ENCODE assay signal across 1 cellular context in the genomic region with DNA sequence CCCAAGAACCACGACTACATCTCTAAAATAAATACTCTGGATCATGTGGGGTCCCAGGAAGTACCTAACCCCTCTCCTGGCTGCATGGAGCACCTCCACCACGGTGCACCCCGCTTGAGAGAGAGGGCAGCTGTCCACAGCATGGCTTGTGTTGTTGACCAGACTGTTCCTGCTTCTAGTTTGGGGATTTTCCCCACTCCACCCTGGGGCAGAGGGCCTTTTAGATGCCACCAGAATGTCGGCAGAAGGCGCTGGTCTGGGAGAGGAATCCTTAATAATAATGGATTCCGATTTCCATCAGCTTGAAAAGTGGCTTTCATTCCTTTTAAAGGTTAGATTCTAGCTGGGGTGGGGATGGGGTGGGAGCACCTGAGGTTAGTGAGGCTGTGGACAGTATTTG.
TF ChIP-seq lines count a peak whose summit lies in the region.

No MANE protein-coding gene starts in this region.

TF ChIP-seq in HCT116, 20 proteins besides CTCF, POLR2A, EP300 and RAD21:
- no peak for TF ChIP-seq FOSL1 (IDR thresholded peaks at IDR 0.05; ENCODE audit: low read depth)
- TF ChIP-seq, protein P1, sequence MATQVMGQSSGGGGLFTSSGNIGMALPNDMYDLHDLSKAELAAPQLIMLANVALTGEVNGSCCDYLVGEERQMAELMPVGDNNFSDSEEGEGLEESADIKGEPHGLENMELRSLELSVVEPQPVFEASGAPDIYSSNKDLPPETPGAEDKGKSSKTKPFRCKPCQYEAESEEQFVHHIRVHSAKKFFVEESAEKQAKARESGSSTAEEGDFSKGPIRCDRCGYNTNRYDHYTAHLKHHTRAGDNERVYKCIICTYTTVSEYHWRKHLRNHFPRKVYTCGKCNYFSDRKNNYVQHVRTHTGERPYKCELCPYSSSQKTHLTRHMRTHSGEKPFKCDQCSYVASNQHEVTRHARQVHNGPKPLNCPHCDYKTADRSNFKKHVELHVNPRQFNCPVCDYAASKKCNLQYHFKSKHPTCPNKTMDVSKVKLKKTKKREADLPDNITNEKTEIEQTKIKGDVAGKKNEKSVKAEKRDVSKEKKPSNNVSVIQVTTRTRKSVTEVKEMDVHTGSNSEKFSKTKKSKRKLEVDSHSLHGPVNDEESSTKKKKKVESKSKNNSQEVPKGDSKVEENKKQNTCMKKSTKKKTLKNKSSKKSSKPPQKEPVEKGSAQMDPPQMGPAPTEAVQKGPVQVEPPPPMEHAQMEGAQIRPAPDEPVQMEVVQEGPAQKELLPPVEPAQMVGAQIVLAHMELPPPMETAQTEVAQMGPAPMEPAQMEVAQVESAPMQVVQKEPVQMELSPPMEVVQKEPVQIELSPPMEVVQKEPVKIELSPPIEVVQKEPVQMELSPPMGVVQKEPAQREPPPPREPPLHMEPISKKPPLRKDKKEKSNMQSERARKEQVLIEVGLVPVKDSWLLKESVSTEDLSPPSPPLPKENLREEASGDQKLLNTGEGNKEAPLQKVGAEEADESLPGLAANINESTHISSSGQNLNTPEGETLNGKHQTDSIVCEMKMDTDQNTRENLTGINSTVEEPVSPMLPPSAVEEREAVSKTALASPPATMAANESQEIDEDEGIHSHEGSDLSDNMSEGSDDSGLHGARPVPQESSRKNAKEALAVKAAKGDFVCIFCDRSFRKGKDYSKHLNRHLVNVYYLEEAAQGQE (IDR thresholded peaks at IDR 0.05; ENCODE audit: low read depth) = no peak
- no peak for TF ChIP-seq CEBPB (IDR thresholded peaks at IDR 0.05; ENCODE audit: low read depth)
- no peak for TF ChIP-seq EZH2 (IDR thresholded peaks at IDR 0.05)
- no peak for TF ChIP-seq EZH2phosphoT487 (IDR thresholded peaks at IDR 0.05; ENCODE audit: borderline replicate concordance)
- no peak for TF ChIP-seq ZFX (IDR thresholded peaks at IDR 0.05)
- TF ChIP-seq, protein P2, sequence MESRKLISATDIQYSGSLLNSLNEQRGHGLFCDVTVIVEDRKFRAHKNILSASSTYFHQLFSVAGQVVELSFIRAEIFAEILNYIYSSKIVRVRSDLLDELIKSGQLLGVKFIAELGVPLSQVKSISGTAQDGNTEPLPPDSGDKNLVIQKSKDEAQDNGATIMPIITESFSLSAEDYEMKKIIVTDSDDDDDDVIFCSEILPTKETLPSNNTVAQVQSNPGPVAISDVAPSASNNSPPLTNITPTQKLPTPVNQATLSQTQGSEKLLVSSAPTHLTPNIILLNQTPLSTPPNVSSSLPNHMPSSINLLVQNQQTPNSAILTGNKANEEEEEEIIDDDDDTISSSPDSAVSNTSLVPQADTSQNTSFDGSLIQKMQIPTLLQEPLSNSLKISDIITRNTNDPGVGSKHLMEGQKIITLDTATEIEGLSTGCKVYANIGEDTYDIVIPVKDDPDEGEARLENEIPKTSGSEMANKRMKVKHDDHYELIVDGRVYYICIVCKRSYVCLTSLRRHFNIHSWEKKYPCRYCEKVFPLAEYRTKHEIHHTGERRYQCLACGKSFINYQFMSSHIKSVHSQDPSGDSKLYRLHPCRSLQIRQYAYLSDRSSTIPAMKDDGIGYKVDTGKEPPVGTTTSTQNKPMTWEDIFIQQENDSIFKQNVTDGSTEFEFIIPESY (IDR thresholded peaks at IDR 0.05; ENCODE audit: extremely low read depth, insufficient replicate concordance, low read length) = no peak
- TF ChIP-seq SRF (IDR thresholded peaks at IDR 0.05; ENCODE audit: low read depth) = no peak
- TF ChIP-seq, protein P3, sequence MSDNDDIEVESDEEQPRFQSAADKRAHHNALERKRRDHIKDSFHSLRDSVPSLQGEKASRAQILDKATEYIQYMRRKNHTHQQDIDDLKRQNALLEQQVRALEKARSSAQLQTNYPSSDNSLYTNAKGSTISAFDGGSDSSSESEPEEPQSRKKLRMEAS (IDR thresholded peaks at IDR 0.05) = no peak
- TF ChIP-seq SP1 (IDR thresholded peaks at IDR 0.05; ENCODE audit: low read depth) = no peak
- TF ChIP-seq TCF7L2 (IDR thresholded peaks at IDR 0.05; ENCODE audit: borderline replicate concordance, extremely low read depth, insufficient read depth, insufficient read length) = no peak
- no peak for TF ChIP-seq CBX3 (IDR thresholded peaks at IDR 0.05; ENCODE audit: low read depth)
- no peak for TF ChIP-seq JUND (IDR thresholded peaks at IDR 0.05)
- no peak for TF ChIP-seq EGR1 (IDR thresholded peaks at IDR 0.05; ENCODE audit: low read depth)
- TF ChIP-seq SIN3A (IDR thresholded peaks at IDR 0.05; ENCODE audit: low read depth) = no peak
- no peak for TF ChIP-seq ELF1 (IDR thresholded peaks at IDR 0.05; ENCODE audit: borderline replicate concordance, low read depth)
- no peak for TF ChIP-seq ZNF274 (IDR thresholded peaks at IDR 0.05; ENCODE audit: low read depth, low read length)
